ENCODE assay signal across 12 cellular contexts in the genomic region with DNA sequence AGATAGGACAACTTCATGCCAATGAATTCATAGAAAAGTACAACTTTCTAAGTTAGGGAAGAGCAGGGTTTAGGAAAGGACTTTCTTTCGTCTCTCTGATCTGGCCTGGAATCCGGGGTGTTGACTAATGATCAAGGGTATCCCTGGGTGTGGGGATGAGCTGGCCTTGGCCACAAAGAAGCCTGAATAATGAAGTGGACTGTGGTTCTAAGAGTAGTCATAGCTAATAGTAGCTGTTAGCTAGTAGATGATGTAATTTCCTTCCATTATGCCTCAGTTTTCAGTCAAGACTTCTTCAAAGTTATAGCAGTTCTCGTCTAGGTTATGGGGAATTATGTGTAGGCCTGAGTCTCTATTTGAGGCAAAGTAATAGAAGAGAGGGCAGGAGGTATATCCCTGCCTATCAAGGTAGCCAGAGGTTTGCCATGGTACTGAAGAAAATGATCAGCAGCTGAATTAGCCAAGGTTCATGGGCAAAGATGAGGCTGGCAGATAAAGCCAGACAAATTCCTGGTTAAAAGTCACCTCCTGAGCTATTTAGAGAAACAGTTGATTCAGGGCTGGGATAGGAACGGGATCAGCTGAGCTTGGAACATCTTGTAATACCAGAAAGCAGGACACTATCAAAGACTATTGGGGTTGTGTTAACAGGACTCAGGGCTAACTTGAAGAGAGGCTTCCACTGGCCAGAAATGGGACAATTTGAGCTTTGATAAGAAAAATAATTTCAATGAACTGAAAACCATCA. TPM values are rescaled to one million over a fixed set of nuclear protein-coding genes. Genes with fewer than 3 reads are reported as not detected.
A peak's percentile ranks its signal among the peaks of the same experiment; 100 is the strongest.
DNase-seq lines count a peak whose midpoint lies in the region; ATAC-seq and TF ChIP-seq lines count a peak whose summit lies in the region.
"Had no signal": no experiment of that assay in that cellular context is flagged by ENCODE, and none has a peak within 500 bp of the region (broad histone marks: within the 10 kb centered on the region; RNA-seq: fewer than 3 reads in every experiment).

No MANE protein-coding gene starts in this region.

- peaks cover 14% of the 10 kb centered on the region for H3K36me3 Mint-ChIP-seq in activated CD4-positive, alpha-beta T cell treated with anti-CD3 and anti-CD28 coated beads for 36 hours (ENCODE audit: low read depth)
- peaks cover 29% of the 10 kb centered on the region for H3K36me3 Mint-ChIP-seq in activated CD4-positive, alpha-beta T cell treated with anti-CD3 and anti-CD28 coated beads, Interleukin-2, amount 10 ng/mL, durations not matched to agents 7 days and 5 days (ENCODE audit: low read depth)
- peaks cover 3% of the 10 kb centered on the region for H3K36me3 Mint-ChIP-seq in natural killer cell

- no peak for DNase-seq in activated CD4-positive, alpha-beta T cell treated with anti-CD3 and anti-CD28 coated beads for 36 hours
- DNase-seq in activated CD4-positive, alpha-beta T cell treated with anti-CD3 and anti-CD28 coated beads, Interleukin-2, amount 10 ng/mL, durations not matched to agents 7 days and 5 days: no peak
- peak; percentile 19 for DNase-seq in MV-4-11 (lab: John Stamatoyannopoulos, UW)
- DNase-seq in dedifferentiated amniotic fluid mesenchymal stem cell (ENCODE audit: extremely low spot score): peak; percentile 46
- DNase-seq in natural killer cell: no peak
- DNase-seq in nucleus accumbens (lab: John Stamatoyannopoulos, UW): no peak
- no peak for DNase-seq in activated CD4-positive, alpha-beta T cell treated with anti-CD3 and anti-CD28 coated beads for 4 hours
- DNase-seq in substantia nigra (lab: John Stamatoyannopoulos, UW): no peak
- DNase-seq: central memory CD4-positive, alpha-beta T cell; KG1; trophoblast cell had no signal

- H3K4me1 Mint-ChIP-seq in activated CD4-positive, alpha-beta T cell treated with anti-CD3 and anti-CD28 coated beads for 36 hours: peaks cover 6% of the 10 kb centered on the region
- H3K4me1 Mint-ChIP-seq in activated CD4-positive, alpha-beta T cell treated with anti-CD3 and anti-CD28 coated beads, Interleukin-2, amount 10 ng/mL, durations not matched to agents 7 days and 5 days: no peaks in the 10 kb centered on the region
- H3K4me1 Mint-ChIP-seq in natural killer cell: no peaks in the 10 kb centered on the region
- H3K4me1 Mint-ChIP-seq: neural crest cell had no signal

- no peak overlapping the region for H3K27ac ChIP-seq in substantia nigra (ENCODE audit: low read depth, low read length, poor library complexity, severe bottlenecking)

- POLR2A ChIA-PET in activated CD4-positive, alpha-beta T cell treated with anti-CD3 and anti-CD28 coated beads for 36 hours (lab: Charles Lee): no interaction called here
- POLR2A ChIA-PET in activated CD4-positive, alpha-beta T cell treated with anti-CD3 and anti-CD28 coated beads, Interleukin-2, amount 10 ng/mL, durations not matched to agents 7 days and 5 days (lab: Charles Lee): no interaction called here

- H3K27me3 Mint-ChIP-seq in activated CD4-positive, alpha-beta T cell treated with anti-CD3 and anti-CD28 coated beads for 36 hours: no peaks in the 10 kb centered on the region
- no peaks in the 10 kb centered on the region for H3K27me3 Mint-ChIP-seq in activated CD4-positive, alpha-beta T cell treated with anti-CD3 and anti-CD28 coated beads, Interleukin-2, amount 10 ng/mL, durations not matched to agents 7 days and 5 days
- H3K27me3 Mint-ChIP-seq in natural killer cell (ENCODE audit: low read depth in 2 of 2): no peaks in the 10 kb centered on the region

- peak overlapping the region; percentile 17 for H3K27ac Mint-ChIP-seq in activated CD4-positive, alpha-beta T cell treated with anti-CD3 and anti-CD28 coated beads for 36 hours
- H3K27ac Mint-ChIP-seq in activated CD4-positive, alpha-beta T cell treated with anti-CD3 and anti-CD28 coated beads, Interleukin-2, amount 10 ng/mL, durations not matched to agents 7 days and 5 days: no peak overlapping the region
- H3K27ac Mint-ChIP-seq in natural killer cell: peak overlapping the region; percentile 4 to 31

- H3K4me3 Mint-ChIP-seq in activated CD4-positive, alpha-beta T cell treated with anti-CD3 and anti-CD28 coated beads for 36 hours: no peak overlapping the region
- H3K4me3 Mint-ChIP-seq in activated CD4-positive, alpha-beta T cell treated with anti-CD3 and anti-CD28 coated beads, Interleukin-2, amount 10 ng/mL, durations not matched to agents 7 days and 5 days: no peak overlapping the region
- H3K4me3 Mint-ChIP-seq in natural killer cell: no peak overlapping the region
- H3K4me3 Mint-ChIP-seq: neural crest cell had no signal

- CTCF ChIA-PET in activated CD4-positive, alpha-beta T cell treated with anti-CD3 and anti-CD28 coated beads for 36 hours (lab: Charles Lee): interaction anchor here (0.6 to 2.1 kb wide), 6 partner anchors 9 to 1237 kb away, joined by 3 to 7 read pairs (median 4); partner anchors contain the start of gene TRPC4AP
- CTCF ChIA-PET in activated CD4-positive, alpha-beta T cell treated with anti-CD3 and anti-CD28 coated beads, Interleukin-2, amount 10 ng/mL, durations not matched to agents 7 days and 5 days (lab: Charles Lee): interaction anchor here (0.6 to 1.3 kb wide), 6 partner anchors 15 to 666 kb away, joined by 3 to 11 read pairs (median 4); partner anchors contain the start of gene EDEM2

- intact Hi-C loops in activated CD4-positive, alpha-beta T cell treated with anti-CD3 and anti-CD28 coated beads for 36 hours (cut with DNase I, micrococcal nuclease): no loop called here
- intact Hi-C loops in natural killer cell (cut with micrococcal nuclease): no loop called here

- ATAC-seq in activated CD4-positive, alpha-beta T cell treated with anti-CD3 and anti-CD28 coated beads for 36 hours: no peak
- ATAC-seq in natural killer cell: no peak

- no peak for TF ChIP-seq CTCF in natural killer cell (IDR thresholded peaks at IDR 0.05)

- H3K9me3 Mint-ChIP-seq in activated CD4-positive, alpha-beta T cell treated with anti-CD3 and anti-CD28 coated beads for 36 hours (ENCODE audit: low read depth): no peaks in the 10 kb centered on the region
- no peaks in the 10 kb centered on the region for H3K9me3 Mint-ChIP-seq in activated CD4-positive, alpha-beta T cell treated with anti-CD3 and anti-CD28 coated beads, Interleukin-2, amount 10 ng/mL, durations not matched to agents 7 days and 5 days
- no peaks in the 10 kb centered on the region for H3K9me3 Mint-ChIP-seq in natural killer cell
- H3K9me3 Mint-ChIP-seq: neural crest cell had no signal

RNA-seq across cellular contexts. Expression of gene TRPC4AP, which starts 18.7 kb away (rescaled TPM):
- 10 to 100 TPM; 36.0 to 39.6 TPM for total RNA-seq in activated CD4-positive, alpha-beta T cell treated with anti-CD3 and anti-CD28 coated beads for 36 hours
- total RNA-seq in activated CD4-positive, alpha-beta T cell treated with anti-CD3 and anti-CD28 coated beads, Interleukin-2, amount 10 ng/mL, durations not matched to agents 7 days and 5 days: 10 to 100 TPM; 48.8 to 49.4 TPM
- total RNA-seq in natural killer cell: 10 to 100 TPM; 72.3 to 79.0 (median 74.4) TPM

RNA-seq across cellular contexts. Expression of gene EDEM2, which starts 35.8 kb away (rescaled TPM):
- 10 to 100 TPM; 16.5 to 18.2 TPM for total RNA-seq in activated CD4-positive, alpha-beta T cell treated with anti-CD3 and anti-CD28 coated beads for 36 hours
- 10 to 100 TPM; 22.8 to 25.0 TPM for total RNA-seq in activated CD4-positive, alpha-beta T cell treated with anti-CD3 and anti-CD28 coated beads, Interleukin-2, amount 10 ng/mL, durations not matched to agents 7 days and 5 days
- total RNA-seq in natural killer cell: 10 to 100 TPM; 20.0 to 27.4 (median 25.3) TPM

Comparison
In these comparisons a context has a peak if more than half of its experiments do, and no peak if none do; other contexts are left out.
1. DNase-seq: peak in MV-4-11 (single experiment) and dedifferentiated amniotic fluid mesenchymal stem cell (single experiment); none in activated CD4-positive, alpha-beta T cell treated with anti-CD3 and anti-CD28 coated beads for 36 hours (single experiment), activated CD4-positive, alpha-beta T cell treated with anti-CD3 and anti-CD28 coated beads, Interleukin-2, amount 10 ng/mL, durations not matched to agents 7 days and 5 days (single experiment), natural killer cell (single experiment), nucleus accumbens (0 of 56), activated CD4-positive, alpha-beta T cell treated with anti-CD3 and anti-CD28 coated beads for 4 hours (0 of 2) and substantia nigra (0 of 49).